Comparison of ENCODE assay signal across 24 cellular contexts in genomic region chr1:27331426-27331825, GRCh38. TPM values are rescaled to one million over a fixed set of nuclear protein-coding genes. Genes with fewer than 3 reads are reported as not detected.
"Had no signal": no experiment of that assay in that cellular context is flagged by ENCODE, and none has a peak within 500 bp of the region (broad histone marks: within the 10 kb centered on the region; RNA-seq: fewer than 3 reads in every experiment).

No MANE protein-coding gene starts in this region.

- DNase-seq: activated CD4-positive, alpha-beta T cell treated with anti-CD3 and anti-CD28 coated beads, Interleukin-2, amount 10 ng/mL, durations not matched to agents 24 days and 14 days; activated effector memory CD4-positive, alpha-beta T cell treated with Interleukin-2 at 50 U/mL for 16 hours; activated T-cell treated with anti-CD3 and anti-CD28 coated beads, Interleukin-2, amount 50 U/mL, for 1 hour; amygdala; body of pancreas; colonic mucosa; foreskin melanocyte; glutamatergic neuron; SIG-M5; stimulated activated CD4-positive, alpha-beta T cell treated with anti-CD3 and anti-CD28 coated beads, Interleukin-4, amount 100 ng/mL, for 4 hours; stimulated activated naive CD4-positive, alpha-beta T cell; T-cell; T-helper 9 cell had no signal

- H3K27me3 ChIP-seq: body of pancreas, colonic mucosa, neural progenitor cell, ovary had no signal

- H3K4me3 Mint-ChIP-seq: activated CD4-positive, alpha-beta T cell treated with anti-CD3 and anti-CD28 coated beads, Interleukin-2, amount 10 ng/mL, durations not matched to agents 24 days and 14 days; neural progenitor cell; T-cell had no signal

- H3K27ac Mint-ChIP-seq: neural progenitor cell had no signal

- H3K9me3 Mint-ChIP-seq: activated CD4-positive, alpha-beta T cell treated with anti-CD3 and anti-CD28 coated beads, Interleukin-2, amount 10 ng/mL, durations not matched to agents 24 days and 14 days; activated naive CD4-positive, alpha-beta T cell treated with anti-CD3 and anti-CD28 coated beads, Interleukin-2, amount 50 U/mL, for 72 hours; neural progenitor cell; T-cell had no signal

- H3K27ac ChIP-seq: body of pancreas, colonic mucosa, neural progenitor cell, ovary had no signal

- H3K4me1 ChIP-seq: body of pancreas, colonic mucosa, neural progenitor cell had no signal

- H3K9me3 ChIP-seq: body of pancreas, colonic mucosa, ovary had no signal

- ATAC-seq: activated naive CD4-positive, alpha-beta T cell treated with anti-CD3 and anti-CD28 coated beads, Interleukin-2, amount 50 U/mL, for 72 hours; body of pancreas; sciatic nerve; SK-N-SH treated with all-trans-retinoic acid at 6 μM for 48 hours; T-cell had no signal

- H3K4me3 ChIP-seq: body of pancreas, colonic mucosa, neural progenitor cell, ovary had no signal

- H3K36me3 ChIP-seq: colonic mucosa, neural progenitor cell, ovary had no signal

- H3K27me3 Mint-ChIP-seq: activated CD4-positive, alpha-beta T cell treated with anti-CD3 and anti-CD28 coated beads, Interleukin-2, amount 10 ng/mL, durations not matched to agents 24 days and 14 days; T-cell had no signal

RNA-seq across cellular contexts. Expression of gene FCN3, which starts 43.2 kb away (rescaled TPM):
- total RNA-seq: activated CD4-positive, alpha-beta T cell treated with anti-CD3 and anti-CD28 coated beads, Interleukin-2, amount 10 ng/mL, durations not matched to agents 24 days and 14 days; activated naive CD4-positive, alpha-beta T cell treated with anti-CD3 and anti-CD28 coated beads, Interleukin-2, amount 50 U/mL, for 72 hours; epithelial cell of proximal tubule; mononuclear cell had no signal
- polyA plus RNA-seq: keratinocyte had no signal

RNA-seq across cellular contexts. Expression of gene CD164L2, which starts 51.7 kb away (rescaled TPM):
- total RNA-seq: activated CD4-positive, alpha-beta T cell treated with anti-CD3 and anti-CD28 coated beads, Interleukin-2, amount 10 ng/mL, durations not matched to agents 24 days and 14 days; activated naive CD4-positive, alpha-beta T cell treated with anti-CD3 and anti-CD28 coated beads, Interleukin-2, amount 50 U/mL, for 72 hours; epithelial cell of proximal tubule; left lobe of liver; mononuclear cell; pulmonary artery endothelial cell; sciatic nerve; T-cell; ureter had no signal
